In the genomic region with DNA sequence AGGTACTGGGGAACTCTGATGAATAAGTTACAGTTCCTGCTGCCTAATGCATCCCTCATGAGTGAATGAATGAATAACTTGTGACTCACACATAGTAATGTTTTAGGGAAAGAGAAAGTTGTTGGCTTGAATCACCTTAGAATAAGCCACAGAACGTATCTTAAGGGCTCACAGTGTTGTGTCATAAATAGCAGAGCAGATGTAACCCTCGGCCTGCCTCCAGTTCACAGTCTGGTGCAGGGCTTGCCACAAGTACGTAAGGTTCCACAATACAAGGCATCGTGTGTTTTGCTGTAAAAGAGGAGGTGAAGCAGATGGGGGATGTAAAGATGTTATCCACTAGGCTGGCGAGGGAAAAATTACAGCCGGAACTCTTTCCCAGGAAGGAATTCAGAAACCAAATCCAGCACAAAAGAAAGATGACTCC, we compare ENCODE assay signal across 11 cellular contexts.
A peak's percentile ranks its signal among the peaks of the same experiment; 100 is the strongest.
DNase-seq lines count a peak whose midpoint lies in the region; ATAC-seq and TF ChIP-seq lines count a peak whose summit lies in the region.
"Had no signal": no experiment of that assay in that cellular context is flagged by ENCODE, and none has a peak within 500 bp of the region (broad histone marks: within the 10 kb centered on the region; RNA-seq: fewer than 3 reads in every experiment).

No MANE protein-coding gene starts in this region.

- peaks cover 12% of the 10 kb centered on the region for H3K27me3 Mint-ChIP-seq in CD4-positive, alpha-beta T cell
- H3K27me3 Mint-ChIP-seq: CD4-positive, CD25-positive, alpha-beta regulatory T cell had no signal

- peaks cover 2% of the 10 kb centered on the region for H3K27me3 ChIP-seq in AG04450 (ENCODE audit: control insufficient read depth, insufficient read depth, low read length)
- H3K27me3 ChIP-seq in CD4-positive, alpha-beta T cell (ENCODE audit: control insufficient read depth, insufficient read depth, low read length): no peaks in the 10 kb centered on the region
- H3K27me3 ChIP-seq: spleen had no signal

- CTCF ChIA-PET in AG04450 (lab: Charles Lee): no interaction called here
- CTCF ChIA-PET in CD4-positive, alpha-beta T cell (lab: Charles Lee): no interaction called here

- H3K27ac ChIP-seq in AG04450 (ENCODE audit: low read depth, low read length): no peak overlapping the region
- H3K27ac ChIP-seq in CD4-positive, alpha-beta T cell (ENCODE audit: low read depth, low read length): no peak overlapping the region
- H3K27ac ChIP-seq: spleen had no signal

- no peaks in the 10 kb centered on the region for H3K4me1 Mint-ChIP-seq in CD4-positive, alpha-beta T cell (ENCODE audit: low read depth)

- no peak overlapping the region for H3K27ac Mint-ChIP-seq in CD4-positive, alpha-beta T cell
- H3K27ac Mint-ChIP-seq: CD4-positive, CD25-positive, alpha-beta regulatory T cell; T-helper 1 cell treated with Interleukin-12 subunit alpha and Interleukin-12 subunit beta and Interleukin-4 antibody, amounts not matched to agents 30 μg/mL and 1 μg/mL, for 36 hours had no signal

- intact Hi-C loops in CD4-positive, alpha-beta T cell (cut with DNase I, micrococcal nuclease): no loop called here

- H3K9me3 ChIP-seq in AG04450 (ENCODE audit: control insufficient read depth, insufficient read depth, low read length): no peaks in the 10 kb centered on the region
- no peaks in the 10 kb centered on the region for H3K9me3 ChIP-seq in CD4-positive, alpha-beta T cell (ENCODE audit: control insufficient read depth, low read length)
- H3K9me3 ChIP-seq: spleen had no signal

- no peaks in the 10 kb centered on the region for H3K9me3 Mint-ChIP-seq in CD4-positive, alpha-beta T cell
- H3K9me3 Mint-ChIP-seq: T-helper 1 cell treated with Interleukin-12 subunit alpha and Interleukin-12 subunit beta and Interleukin-4 antibody, amounts not matched to agents 30 μg/mL and 1 μg/mL, for 36 hours had no signal

- H3K4me3 ChIP-seq in AG04450 (ENCODE audit: low read depth, low read length) (no peak overlapping the region), HFF-Myc (replicated peaks; ENCODE audit: low read depth, low read length) (peak overlapping the region; percentile 21; the same call in 1 of the 2 replicates)
- H3K4me3 ChIP-seq: spleen had no signal

- POLR2A ChIA-PET in AG04450 (lab: Yijun Ruan, JAX): no interaction called here
- POLR2A ChIA-PET in CD4-positive, alpha-beta T cell (lab: Charles Lee): no interaction called here

- H3K36me3 Mint-ChIP-seq in CD4-positive, alpha-beta T cell (ENCODE audit: low read depth): no peaks in the 10 kb centered on the region
- H3K36me3 Mint-ChIP-seq: CD4-positive, CD25-positive, alpha-beta regulatory T cell had no signal

- DNase-seq in AG04450 (ENCODE audit: low read depth, low spot score) (peak; percentile 83), HFF-Myc (ENCODE audit: extremely low read depth, low read depth) (peak; percentile 92), T1000 (lab: John Stamatoyannopoulos, UW) (peak; percentile 57), islet precursor cell (peak; percentile 87), NCI-H1694 (lab: John Stamatoyannopoulos, UW) (no peak)
- DNase-seq in CD4-positive, alpha-beta T cell: no peak
- DNase-seq: CD4-positive, CD25-positive, alpha-beta regulatory T cell; spleen had no signal

- no peak for ATAC-seq in CD4-positive, alpha-beta T cell (ENCODE audit: poor library complexity)
- no peak for ATAC-seq in HG03045 (IDR thresholded peaks at IDR 0.05; ENCODE audit: unreplicated experiment)
- no peak for ATAC-seq in GM21360 (IDR thresholded peaks at IDR 0.05; ENCODE audit: unreplicated experiment)

- TF ChIP-seq CTCF in AG04450 (IDR thresholded peaks at IDR 0.05; ENCODE audit: low read depth, low read length) (no peak), HFF-Myc (IDR thresholded peaks at IDR 0.05; ENCODE audit: low read depth, low read length, missing control alignments) (no peak)
- no peak for TF ChIP-seq CTCF in CD4-positive, alpha-beta T cell (IDR thresholded peaks at IDR 0.05)

- no peak overlapping the region for H3K4me3 Mint-ChIP-seq in CD4-positive, alpha-beta T cell
- H3K4me3 Mint-ChIP-seq: CD4-positive, CD25-positive, alpha-beta regulatory T cell; T-helper 1 cell treated with Interleukin-12 subunit alpha and Interleukin-12 subunit beta and Interleukin-4 antibody, amounts not matched to agents 30 μg/mL and 1 μg/mL, for 36 hours had no signal

Comparison
In these comparisons a context has a peak if more than half of its experiments do, and no peak if none do; other contexts are left out.
1. DNase-seq: peak in AG04450 (single experiment), HFF-Myc (single experiment), T1000 (single experiment) and islet precursor cell (single experiment); none in CD4-positive, alpha-beta T cell (0 of 10) and NCI-H1694 (single experiment).